Comparison of ENCODE assay signal across 2 cellular contexts in the genomic region with DNA sequence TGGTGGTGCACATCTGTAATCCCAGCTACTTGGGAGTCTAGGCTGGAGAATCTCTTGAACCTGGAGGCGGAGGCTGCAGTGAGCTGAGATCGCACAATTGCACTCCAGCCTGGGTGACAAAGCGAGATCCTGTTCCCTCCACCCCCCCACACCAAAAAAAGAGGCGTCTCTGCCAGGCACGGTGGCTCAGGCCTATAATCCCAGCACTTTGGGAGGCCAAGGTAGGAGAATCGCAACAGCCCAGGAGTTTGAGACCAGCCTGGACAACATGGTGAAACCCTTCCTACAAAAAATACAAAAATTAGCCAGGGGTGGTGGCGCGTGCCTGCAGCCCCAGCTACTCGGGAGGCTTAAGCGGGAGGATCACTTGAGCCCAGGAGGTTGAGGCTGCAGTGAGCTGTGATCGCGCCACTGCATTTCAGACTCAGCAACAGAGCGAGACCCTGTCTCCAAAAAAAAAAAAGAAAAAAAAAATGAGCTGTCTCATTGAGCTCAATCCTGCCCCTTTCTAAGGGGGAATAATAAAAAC.
TF ChIP-seq lines count a peak whose summit lies in the region.

No MANE protein-coding gene starts in this region.

TF ChIP-seq in SK-N-SH, 30 proteins besides CTCF, POLR2A, EP300 and RAD21 (continued from another document):
- TF ChIP-seq JUND (IDR thresholded peaks at IDR 0.05) (no peak), ELF1 (IDR thresholded peaks at IDR 0.05) (no peak), FOSL2 (IDR thresholded peaks at IDR 0.05; ENCODE audit: borderline replicate concordance, low read depth) (no peak), GATA2 (CRISPR knock-in tag; IDR thresholded peaks at IDR 0.05) (no peak), POLR2AphosphoS5 (IDR thresholded peaks at IDR 0.05; ENCODE audit: low read depth, low read length) (no peak), TCF12 (IDR thresholded peaks at IDR 0.05) (no peak), NFIC (IDR thresholded peaks at IDR 0.05; ENCODE audit: borderline replicate concordance) (no peak)

TF ChIP-seq in SK-N-SH treated with all-trans-retinoic acid at 6 μM for 48 hours, 23 proteins besides CTCF, POLR2A, EP300 and RAD21:
- TF ChIP-seq PATZ1 (CRISPR knock-in tag; IDR thresholded peaks at IDR 0.05; ENCODE audit: borderline replicate concordance) (no peak), TSHZ2 (CRISPR knock-in tag; IDR thresholded peaks at IDR 0.05) (no peak), ZC3H10 (CRISPR knock-in tag; IDR thresholded peaks at IDR 0.05) (no peak), GLIS3 (CRISPR knock-in tag; IDR thresholded peaks at IDR 0.05) (no peak), SNAI2 (CRISPR knock-in tag; IDR thresholded peaks at IDR 0.05) (no peak)
- TF ChIP-seq, protein P1, sequence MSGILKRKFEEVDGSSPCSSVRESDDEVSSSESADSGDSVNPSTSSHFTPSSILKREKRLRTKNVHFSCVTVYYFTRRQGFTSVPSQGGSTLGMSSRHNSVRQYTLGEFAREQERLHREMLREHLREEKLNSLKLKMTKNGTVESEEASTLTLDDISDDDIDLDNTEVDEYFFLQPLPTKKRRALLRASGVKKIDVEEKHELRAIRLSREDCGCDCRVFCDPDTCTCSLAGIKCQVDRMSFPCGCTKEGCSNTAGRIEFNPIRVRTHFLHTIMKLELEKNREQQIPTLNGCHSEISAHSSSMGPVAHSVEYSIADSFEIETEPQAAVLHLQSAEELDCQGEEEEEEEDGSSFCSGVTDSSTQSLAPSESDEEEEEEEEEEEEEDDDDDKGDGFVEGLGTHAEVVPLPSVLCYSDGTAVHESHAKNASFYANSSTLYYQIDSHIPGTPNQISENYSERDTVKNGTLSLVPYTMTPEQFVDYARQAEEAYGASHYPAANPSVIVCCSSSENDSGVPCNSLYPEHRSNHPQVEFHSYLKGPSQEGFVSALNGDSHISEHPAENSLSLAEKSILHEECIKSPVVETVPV (CRISPR knock-in tag; IDR thresholded peaks at IDR 0.05) = no peak
